Comparison of ENCODE assay signal across 21 cellular contexts in the genomic region with DNA sequence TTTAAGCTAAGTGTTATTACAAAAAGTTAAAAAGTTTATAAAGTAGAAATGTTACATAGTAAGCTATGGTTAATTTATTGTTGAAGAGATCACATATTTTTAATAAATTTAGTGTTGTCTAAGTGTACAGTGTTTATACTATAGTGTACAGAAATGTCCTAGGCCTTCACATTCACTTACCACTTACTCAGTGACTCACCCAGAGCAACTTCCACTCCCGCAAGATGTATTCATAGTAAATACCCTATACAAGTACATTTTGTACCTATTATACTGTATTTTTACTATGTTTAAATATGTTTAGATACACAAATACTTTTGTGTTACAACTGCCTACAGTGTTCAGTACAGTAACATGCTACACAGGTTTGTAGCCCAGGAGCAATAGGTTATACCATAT.
A peak's percentile ranks its signal among the peaks of the same experiment; 100 is the strongest.
DNase-seq lines count a peak whose midpoint lies in the region; ATAC-seq and TF ChIP-seq lines count a peak whose summit lies in the region.
"Had no signal": no experiment of that assay in that cellular context is flagged by ENCODE, and none has a peak within 500 bp of the region (broad histone marks: within the 10 kb centered on the region; RNA-seq: fewer than 3 reads in every experiment).

No MANE protein-coding gene starts in this region.

- no peaks in the 10 kb centered on the region for H4K20me1 ChIP-seq in mammary epithelial cell (ENCODE audit: insufficient read depth, low read length)

- no peak overlapping the region for H2AFZ ChIP-seq in mammary epithelial cell (ENCODE audit: low read depth, low read length)

- POLR2A ChIA-PET in MCF 10A (lab: Yijun Ruan, JAX), result interaction anchor here (1.0 to 1.2 kb wide), 2 partner anchors 9 to 10 kb away, joined by 3 to 4 read pairs; no protein-coding TSS in a partner anchor

- H3K27me3 ChIP-seq in breast epithelium (no peaks in the 10 kb centered on the region), mammary epithelial cell (ENCODE audit: insufficient read depth, low read length) (no peaks in the 10 kb centered on the region), skeletal muscle satellite cell (ENCODE audit: control insufficient read depth, insufficient read depth, low read length) (no peaks in the 10 kb centered on the region), Peyer's patch (no peaks in the 10 kb centered on the region)

- dilution Hi-C loops in mammary epithelial cell (cut with HindIII; ENCODE audit: low sequenced_read_pairs), result no loop called here

- no peaks in the 10 kb centered on the region for H3K4me1 ChIP-seq in breast epithelium
- peaks cover 6% of the 10 kb centered on the region for H3K4me1 ChIP-seq in mammary epithelial cell (ENCODE audit: insufficient read depth, low read length)
- H3K4me1 ChIP-seq in skeletal muscle satellite cell (ENCODE audit: control insufficient read depth, insufficient read depth, low read length), result peaks cover 5% of the 10 kb centered on the region
- H3K4me1 ChIP-seq in Peyer's patch, result no peaks in the 10 kb centered on the region

- H3K9me3 Mint-ChIP-seq in MCF 10A (ENCODE audit: unreplicated experiment), result peaks cover 6% of the 10 kb centered on the region

- TF ChIP-seq CTCF in MCF 10A (IDR thresholded peaks at IDR 0.05; ENCODE audit: unreplicated experiment) (no peak), breast epithelium (IDR thresholded peaks at IDR 0.05) (no peak), mammary epithelial cell (conservative IDR thresholded peaks at IDR 0.05 in 1 of 2, IDR thresholded peaks at IDR 0.05 in 1 of 2; ENCODE audit: extremely low read depth in 1 of 2, insufficient read depth in 1 of 2, low read depth in 1 of 2, low read length in 2 of 2) (no peak), fibroblast of pulmonary artery (IDR thresholded peaks at IDR 0.05; ENCODE audit: low read length, missing control alignments) (no peak), Peyer's patch (IDR thresholded peaks at IDR 0.05) (no peak)

- peaks cover 0 to 20% of the 10 kb centered on the region in 2 donors for H3K9me3 ChIP-seq in breast epithelium
- no peaks in the 10 kb centered on the region for H3K9me3 ChIP-seq in mammary epithelial cell (replicated peaks; ENCODE audit: insufficient read depth, low read length)
- H3K9me3 ChIP-seq in skeletal muscle satellite cell (replicated peaks; ENCODE audit: low read length), result peaks cover 9% of the 10 kb centered on the region
- H3K9me3 ChIP-seq in Peyer's patch, result peaks cover 0 to 4% (median 0%) of the 10 kb centered on the region in 4 donors

- no peaks in the 10 kb centered on the region for H3K27me3 Mint-ChIP-seq in MCF 10A (ENCODE audit: insufficient read depth, unreplicated experiment)
- H3K27me3 Mint-ChIP-seq: B cell had no signal

- no peak overlapping the region for H3K4me3 ChIP-seq in breast epithelium
- H3K4me3 ChIP-seq in mammary epithelial cell (replicated peaks in 1 of 3; ENCODE audit: insufficient read depth in 1 of 3, low read depth in 2 of 3, low read length in 3 of 3), result no peak overlapping the region
- H3K4me3 ChIP-seq in fibroblast of pulmonary artery (replicated peaks; ENCODE audit: low read depth, low read length), result no peak overlapping the region
- no peak overlapping the region for H3K4me3 ChIP-seq in skeletal muscle satellite cell (ENCODE audit: low read length)
- H3K4me3 ChIP-seq in Peyer's patch, result no peak overlapping the region

- ATAC-seq in HG03565 (IDR thresholded peaks at IDR 0.05; ENCODE audit: unreplicated experiment), result no peak
- ATAC-seq: HepG2 had no signal

- peaks cover 40% of the 10 kb centered on the region for H3K79me2 ChIP-seq in mammary epithelial cell (ENCODE audit: insufficient read depth, low read length)

- H3K36me3 Mint-ChIP-seq in MCF 10A (ENCODE audit: insufficient read depth, unreplicated experiment), result peaks cover 4% of the 10 kb centered on the region

- H3K4me2 ChIP-seq in mammary epithelial cell (ENCODE audit: insufficient read depth, low read depth, low read length), result peak overlapping the region; percentile 24
- H3K4me2 ChIP-seq in skeletal muscle satellite cell (ENCODE audit: low read length), result peak overlapping the region; percentile 41

- intact Hi-C loops in MCF 10A (cut with micrococcal nuclease) (no loop called here), breast epithelium (cut with DNase I; ENCODE audit: low total_unique reads) (no loop called here), mammary epithelial cell (cut with micrococcal nuclease) (no loop called here)

- H3K27ac ChIP-seq in breast epithelium (no peak overlapping the region), mammary epithelial cell (ENCODE audit: insufficient read depth, low read depth, low read length) (peak overlapping the region; percentile 49), Peyer's patch (no peak overlapping the region)
- H3K27ac ChIP-seq: HL-60 had no signal

- 40% methylated on average over 1 of the region's 1 CpG for WGBS in mammary epithelial cell (ENCODE audit: low coverage, missing lambda C conversion rate)

- BruUV-seq in MCF 10A (replicated peaks; lab: Mats Ljungman, UMichigan), result no TSS peak
- no TSS peak for BruUV-seq in mammary epithelial cell (replicated peaks; lab: Mats Ljungman, UMichigan)

- TF ChIP-seq POLR2A in breast epithelium (IDR thresholded peaks at IDR 0.05) (no peak), Peyer's patch (IDR thresholded peaks at IDR 0.05) (no peak)

- no peak overlapping the region for H3K27ac Mint-ChIP-seq in MCF 10A (ENCODE audit: low read depth, unreplicated experiment)
- H3K27ac Mint-ChIP-seq: B cell, CD14-positive monocyte had no signal

- DNase-seq in MCF 10A (ENCODE audit: unreplicated experiment) (peak; percentile 19), breast epithelium (ENCODE audit: low spot score in 2 of 2) (no peak), mammary epithelial cell (peak; percentile 20), fibroblast of pulmonary artery (ENCODE audit: low read depth) (peak; percentile 24), Peyer's patch (no peak), NCI-H1930 (lab: John Stamatoyannopoulos, UW) (no peak)
- DNase-seq: DMS79 treated with DMSO at 0.1 percent for 48 hours, KBM-7, MV-4-11, NCI-H1105 treated with DMSO at 0.1 percent for 48 hours, NCI-H2171, NCI-H345, NCI-H526, OCI-M1, Right ventricle myocardium superior had no signal

- no peak overlapping the region for H3K4me3 Mint-ChIP-seq in MCF 10A (ENCODE audit: unreplicated experiment)
- H3K4me3 Mint-ChIP-seq: B cell, CD14-positive monocyte had no signal

- CTCF ChIA-PET in MCF 10A (lab: Yijun Ruan, JAX), result no interaction called here
- CTCF ChIA-PET in mammary epithelial cell (lab: Charles Lee; ENCODE audit: low non-redundant PET), result interaction anchor here (0.6 kb wide), 1 partner anchor 14 kb away, joined by 4 read pairs; no protein-coding TSS in a partner anchor

- no peaks in the 10 kb centered on the region for H3K36me3 ChIP-seq in breast epithelium
- no peaks in the 10 kb centered on the region for H3K36me3 ChIP-seq in mammary epithelial cell (ENCODE audit: insufficient read depth, low read length)
- H3K36me3 ChIP-seq in skeletal muscle satellite cell (ENCODE audit: insufficient read depth, low read length), result no peaks in the 10 kb centered on the region
- H3K36me3 ChIP-seq in Peyer's patch, result no peaks in the 10 kb centered on the region

- H3K9ac ChIP-seq in mammary epithelial cell (ENCODE audit: insufficient read depth, low read length) (no peak overlapping the region), skeletal muscle satellite cell (ENCODE audit: low read depth, low read length) (no peak overlapping the region)

- H3K4me1 Mint-ChIP-seq in MCF 10A (ENCODE audit: insufficient read depth, unreplicated experiment), result no peaks in the 10 kb centered on the region
- H3K4me1 Mint-ChIP-seq: B cell had no signal

- in situ Hi-C loops in mammary epithelial cell (cut with MboI; ENCODE audit: low sequenced_read_pairs in 2 of 2), result loop anchor here (25.0 kb wide), 1 partner anchor 647 kb away; no protein-coding TSS in a partner anchor

Comparison
In these comparisons a context has a peak if more than half of its experiments do, and no peak if none do; other contexts are left out.
1. DNase-seq: peak in MCF 10A (single experiment), mammary epithelial cell (single experiment) and fibroblast of pulmonary artery (single experiment); none in breast epithelium (0 of 2), Peyer's patch (0 of 3) and NCI-H1930 (0 of 2).